ENCODE assay signal across 18 cellular contexts in the genomic region with DNA sequence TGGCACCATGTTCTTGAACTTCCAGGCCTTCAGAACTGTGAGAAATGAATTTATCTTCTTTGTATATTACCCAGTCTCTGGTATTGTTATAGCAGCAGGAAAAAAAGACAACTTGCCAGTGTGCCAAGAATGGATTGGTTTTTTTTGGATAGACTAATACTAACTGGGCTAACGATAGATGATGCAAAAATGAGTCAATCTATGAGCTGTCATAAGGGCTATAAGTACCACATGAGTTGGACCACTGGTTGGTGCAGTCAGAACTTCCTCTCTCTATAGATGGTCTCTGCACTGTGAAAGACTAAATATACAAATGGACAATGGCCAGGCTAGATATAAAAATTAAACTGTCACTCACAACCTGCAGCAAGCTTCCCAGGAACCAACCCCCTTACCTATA.
DNase-seq lines count a peak whose midpoint lies in the region; ATAC-seq and TF ChIP-seq lines count a peak whose summit lies in the region.
"Had no signal": no experiment of that assay in that cellular context is flagged by ENCODE, and none has a peak within 500 bp of the region (broad histone marks: within the 10 kb centered on the region; RNA-seq: fewer than 3 reads in every experiment).

No MANE protein-coding gene starts in this region.

- no peaks in the 10 kb centered on the region for H4K20me1 ChIP-seq in mammary epithelial cell (ENCODE audit: insufficient read depth, low read length)

- H2AFZ ChIP-seq in mammary epithelial cell (ENCODE audit: low read depth, low read length) = no peak overlapping the region

- no peak overlapping the region for H3K27ac Mint-ChIP-seq in activated T-helper 17 cell treated with anti-CD3 and anti-CD28 coated beads, Interleukin-2, amount 50 U/mL, for 72 hours
- H3K27ac Mint-ChIP-seq: activated naive CD8-positive, alpha-beta T cell treated with anti-CD3 and anti-CD28 coated beads for 36 hours; natural killer cell treated with Interleukin-12 subunit alpha and Interleukin-12 subunit beta and Interleukin-15 and Interleukin-18, amount 100 ng/mL, for 72 hours; T-helper 2 cell treated with Interferon-gamma antibody and Interleukin-4, amounts not matched to agents 5 μg/mL and 100 μg/mL, for 36 hours had no signal

- peaks cover 22% of the 10 kb centered on the region for H3K4me1 ChIP-seq in mammary epithelial cell (ENCODE audit: insufficient read depth, low read length)
- H3K4me1 ChIP-seq: esophagus muscularis mucosa, suprapubic skin had no signal

- peak overlapping the region; percentile 16 for H3K4me2 ChIP-seq in mammary epithelial cell (ENCODE audit: insufficient read depth, low read depth, low read length)

- no peaks in the 10 kb centered on the region for H3K36me3 ChIP-seq in mammary epithelial cell (ENCODE audit: insufficient read depth, low read length)
- H3K36me3 ChIP-seq: esophagus muscularis mucosa, suprapubic skin had no signal

- TF ChIP-seq CTCF in mammary epithelial cell (conservative IDR thresholded peaks at IDR 0.05 in 1 of 2, IDR thresholded peaks at IDR 0.05 in 1 of 2; ENCODE audit: extremely low read depth in 1 of 2, insufficient read depth in 1 of 2, low read depth in 1 of 2, low read length in 2 of 2) = no peak

- H3K36me3 Mint-ChIP-seq in activated T-helper 17 cell treated with anti-CD3 and anti-CD28 coated beads, Interleukin-2, amount 50 U/mL, for 72 hours (ENCODE audit: low read depth) = no peaks in the 10 kb centered on the region
- H3K36me3 Mint-ChIP-seq: activated naive CD8-positive, alpha-beta T cell treated with anti-CD3 and anti-CD28 coated beads for 36 hours; natural killer cell treated with Interleukin-12 subunit alpha and Interleukin-12 subunit beta and Interleukin-15 and Interleukin-18, amount 100 ng/mL, for 72 hours had no signal

- 0% methylated on average over 1 of the region's 1 CpG for WGBS in mammary epithelial cell (ENCODE audit: low coverage, missing lambda C conversion rate)

- CTCF ChIA-PET in mammary epithelial cell (lab: Charles Lee; ENCODE audit: low non-redundant PET) = no interaction called here

- DNase-seq in AG08396 (ENCODE audit: low spot score) (peak; percentile 9), M059J (ENCODE audit: low read depth) (peak; percentile 88), mammary epithelial cell (peak; percentile 84), glomerular visceral epithelial cell (ENCODE audit: extremely low spot score) (peak; percentile 28), left ventricle myocardium superior (no peak), DMS53 treated with DMSO at 0.1 percent for 48 hours (lab: John Stamatoyannopoulos, UW; ENCODE audit: unreplicated experiment) (no peak)
- DNase-seq: activated naive CD8-positive, alpha-beta T cell treated with anti-CD3 and anti-CD28 coated beads for 36 hours; COR-L47; MV-4-11; NCI-H2107; SHP77; stimulated activated CD4-positive, alpha-beta T cell treated with anti-CD3 and anti-CD28 coated beads, Interleukin-2, amount 100 ng/mL, for 24 hours had no signal

- no peaks in the 10 kb centered on the region for H3K4me1 Mint-ChIP-seq in activated T-helper 17 cell treated with anti-CD3 and anti-CD28 coated beads, Interleukin-2, amount 50 U/mL, for 72 hours
- H3K4me1 Mint-ChIP-seq: activated naive CD8-positive, alpha-beta T cell treated with anti-CD3 and anti-CD28 coated beads for 36 hours had no signal

- H3K27me3 ChIP-seq in mammary epithelial cell (ENCODE audit: insufficient read depth, low read length) = no peaks in the 10 kb centered on the region
- H3K27me3 ChIP-seq: esophagus muscularis mucosa, suprapubic skin had no signal

- peak overlapping the region; percentile 96 for H3K27ac ChIP-seq in mammary epithelial cell (ENCODE audit: insufficient read depth, low read depth, low read length)
- H3K27ac ChIP-seq: esophagus muscularis mucosa, suprapubic skin had no signal

- H3K4me3 ChIP-seq in mammary epithelial cell (replicated peaks in 1 of 3; ENCODE audit: insufficient read depth in 1 of 3, low read depth in 2 of 3, low read length in 3 of 3) = no peak overlapping the region
- H3K4me3 ChIP-seq: esophagus muscularis mucosa, suprapubic skin had no signal

- H3K9me3 ChIP-seq in mammary epithelial cell (replicated peaks; ENCODE audit: insufficient read depth, low read length) = no peaks in the 10 kb centered on the region
- H3K9me3 ChIP-seq: esophagus muscularis mucosa, suprapubic skin had no signal

- H3K79me2 ChIP-seq in mammary epithelial cell (ENCODE audit: insufficient read depth, low read length) = no peaks in the 10 kb centered on the region

- H3K4me3 Mint-ChIP-seq in activated T-helper 17 cell treated with anti-CD3 and anti-CD28 coated beads, Interleukin-2, amount 50 U/mL, for 72 hours = no peak overlapping the region
- H3K4me3 Mint-ChIP-seq: activated naive CD8-positive, alpha-beta T cell treated with anti-CD3 and anti-CD28 coated beads for 36 hours; natural killer cell treated with Interleukin-12 subunit alpha and Interleukin-12 subunit beta and Interleukin-15 and Interleukin-18, amount 100 ng/mL, for 72 hours; T-helper 2 cell treated with Interferon-gamma antibody and Interleukin-4, amounts not matched to agents 5 μg/mL and 100 μg/mL, for 36 hours had no signal

- ATAC-seq in left ventricle myocardium superior = no peak
- ATAC-seq in activated T-helper 17 cell treated with anti-CD3 and anti-CD28 coated beads, Interleukin-2, amount 50 U/mL, for 72 hours (replicated peaks) = no peak
- no peak for ATAC-seq in HG02970 (IDR thresholded peaks at IDR 0.05; ENCODE audit: low FRiP score, unreplicated experiment)
- ATAC-seq: natural killer cell treated with Interleukin-12 subunit alpha and Interleukin-12 subunit beta and Interleukin-15 and Interleukin-18, amount 100 ng/mL, for 72 hours had no signal

- dilution Hi-C loops in mammary epithelial cell (cut with HindIII; ENCODE audit: low sequenced_read_pairs) = no loop called here

- no peaks in the 10 kb centered on the region for H3K9me3 Mint-ChIP-seq in activated T-helper 17 cell treated with anti-CD3 and anti-CD28 coated beads, Interleukin-2, amount 50 U/mL, for 72 hours
- H3K9me3 Mint-ChIP-seq: T-helper 2 cell treated with Interferon-gamma antibody and Interleukin-4, amounts not matched to agents 5 μg/mL and 100 μg/mL, for 36 hours had no signal

- intact Hi-C loops in mammary epithelial cell (cut with micrococcal nuclease) = no loop called here
- intact Hi-C loops in left ventricle myocardium superior (cut with micrococcal nuclease) = no loop called here

- H3K27me3 Mint-ChIP-seq in activated T-helper 17 cell treated with anti-CD3 and anti-CD28 coated beads, Interleukin-2, amount 50 U/mL, for 72 hours = peaks cover 7% of the 10 kb centered on the region

- in situ Hi-C loops in mammary epithelial cell (cut with MboI; ENCODE audit: low sequenced_read_pairs in 2 of 2) = no loop called here

- peak overlapping the region; percentile 60 for H3K9ac ChIP-seq in mammary epithelial cell (ENCODE audit: insufficient read depth, low read length)

- no TSS peak for BruUV-seq in mammary epithelial cell (replicated peaks; lab: Mats Ljungman, UMichigan)

Comparison
In these comparisons a context has a peak if more than half of its experiments do, and no peak if none do; other contexts are left out.
1. DNase-seq: peak in AG08396 (single experiment), M059J (single experiment), mammary epithelial cell (single experiment) and glomerular visceral epithelial cell (single experiment); none in left ventricle myocardium superior (single experiment) and DMS53 treated with DMSO at 0.1 percent for 48 hours (single experiment).